ENCODE assay signal across 7 cellular contexts in genomic region chr14:61675291-61675690, GRCh38.
"Had no signal": no experiment of that assay in that cellular context is flagged by ENCODE, and none has a peak within 500 bp of the region (broad histone marks: within the 10 kb centered on the region; RNA-seq: fewer than 3 reads in every experiment).

No MANE protein-coding gene starts in this region.

- FAIRE-seq: K562 had no signal

- ATAC-seq: GM23338, K562 had no signal

- H3K4me3 ChIP-seq: GM23338, K562 had no signal

- H3K9me3 Mint-ChIP-seq: GM23338 had no signal

- H3K4me3 Mint-ChIP-seq: GM23338 had no signal

- H3K27ac ChIP-seq: HL-60 had no signal

- DNase-seq: H7, HCEC 1CT, IMR-90, KG1 had no signal

- H3K27ac Mint-ChIP-seq: GM23338 had no signal

- H3K4me2 ChIP-seq: GM23338 had no signal

- H2AFZ ChIP-seq: GM23338 had no signal
